In the genomic region with DNA sequence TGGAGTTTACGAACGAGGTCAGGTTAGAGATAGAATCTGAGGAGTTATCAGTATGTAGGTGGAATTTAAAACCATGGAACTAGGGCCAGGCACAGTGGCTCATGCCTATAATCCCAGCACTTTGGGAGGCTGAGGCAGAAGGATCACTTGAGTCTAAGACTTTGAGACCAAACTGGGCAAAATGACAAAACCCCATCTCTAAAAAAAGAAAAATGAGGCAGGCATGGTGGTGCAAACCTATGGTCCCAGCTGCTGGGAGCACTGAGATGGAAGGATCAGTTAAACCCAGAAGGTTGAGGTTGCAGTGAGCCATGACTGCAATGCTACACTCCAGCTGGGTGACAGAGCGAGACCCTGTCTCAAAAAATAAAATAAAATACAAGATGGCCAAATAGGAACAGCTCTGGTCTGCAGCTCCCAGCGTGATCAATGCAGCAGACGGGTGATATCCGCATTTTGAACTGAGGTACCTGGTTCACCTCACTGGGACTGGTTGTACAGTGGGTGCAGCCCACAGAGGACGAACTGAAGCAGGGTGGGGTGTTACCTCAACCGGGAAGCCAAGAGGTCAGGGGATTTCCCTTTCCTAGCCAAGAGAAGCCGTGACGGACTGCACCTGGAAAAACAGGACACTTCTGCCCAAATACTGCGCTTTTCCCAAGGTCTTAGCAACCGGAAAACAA, we compare ENCODE assay signal across 16 cellular contexts. TPM values are rescaled to one million over a fixed set of nuclear protein-coding genes. Genes with fewer than 3 reads are reported as not detected.
A peak's percentile ranks its signal among the peaks of the same experiment; 100 is the strongest.
DNase-seq lines count a peak whose midpoint lies in the region; ATAC-seq and TF ChIP-seq lines count a peak whose summit lies in the region.
"Had no signal": no experiment of that assay in that cellular context is flagged by ENCODE, and none has a peak within 500 bp of the region (broad histone marks: within the 10 kb centered on the region; RNA-seq: fewer than 3 reads in every experiment).

No MANE protein-coding gene starts in this region.

- H3K9me3 ChIP-seq in RWPE2 (ENCODE audit: severe bottlenecking) (no peaks in the 10 kb centered on the region), skeletal muscle satellite cell (replicated peaks; ENCODE audit: low read length) (no peaks in the 10 kb centered on the region)
- H3K9me3 ChIP-seq: Peyer's patch, upper lobe of right lung had no signal

- H3K36me3 ChIP-seq in RWPE2 (ENCODE audit: low read depth) (no peaks in the 10 kb centered on the region), skeletal muscle satellite cell (ENCODE audit: insufficient read depth, low read length) (peaks cover 8% of the 10 kb centered on the region)
- H3K36me3 ChIP-seq: Peyer's patch, upper lobe of right lung had no signal

- no peak for ATAC-seq in RWPE2 (ENCODE audit: low read depth)
- ATAC-seq in effector memory CD8-positive, alpha-beta T cell (replicated peaks), result no peak
- ATAC-seq in GM21367 (IDR thresholded peaks at IDR 0.05; ENCODE audit: unreplicated experiment), result no peak

- peak overlapping the region; percentile 61 for H3K4me3 Mint-ChIP-seq in activated naive CD4-positive, alpha-beta T cell treated with anti-CD3 and anti-CD28 coated beads for 36 hours
- H3K4me3 Mint-ChIP-seq in effector memory CD8-positive, alpha-beta T cell, result no peak overlapping the region
- H3K4me3 Mint-ChIP-seq in chondrocyte (ENCODE audit: unreplicated experiment), result no peak overlapping the region

- peak overlapping the region; percentile 50 for H3K27ac ChIP-seq in RWPE2 (ENCODE audit: poor library complexity, severe bottlenecking)
- H3K27ac ChIP-seq: upper lobe of right lung had no signal

- H3K27ac Mint-ChIP-seq in activated naive CD4-positive, alpha-beta T cell treated with anti-CD3 and anti-CD28 coated beads for 36 hours, result peak overlapping the region; percentile 77
- peak overlapping the region; percentile 17 to 44 for H3K27ac Mint-ChIP-seq in effector memory CD8-positive, alpha-beta T cell
- H3K27ac Mint-ChIP-seq in chondrocyte (ENCODE audit: unreplicated experiment), result no peak overlapping the region

- no peaks in the 10 kb centered on the region for H3K27me3 ChIP-seq in RWPE2 (ENCODE audit: insufficient read depth, poor library complexity, severe bottlenecking)
- H3K27me3 ChIP-seq in skeletal muscle satellite cell (ENCODE audit: control insufficient read depth, insufficient read depth, low read length), result no peaks in the 10 kb centered on the region
- H3K27me3 ChIP-seq: Peyer's patch, upper lobe of right lung had no signal

- TF ChIP-seq CTCF in RWPE2 (IDR thresholded peaks at IDR 0.05; ENCODE audit: poor library complexity, severe bottlenecking) (no peak), chondrocyte (IDR thresholded peaks at IDR 0.05) (no peak)

- peaks cover 11% of the 10 kb centered on the region for H3K4me1 ChIP-seq in RWPE2 (ENCODE audit: insufficient read depth, poor library complexity, severe bottlenecking)
- peaks cover 35% of the 10 kb centered on the region for H3K4me1 ChIP-seq in skeletal muscle satellite cell (ENCODE audit: control insufficient read depth, insufficient read depth, low read length)
- H3K4me1 ChIP-seq: Peyer's patch had no signal

- H3K36me3 Mint-ChIP-seq in activated naive CD4-positive, alpha-beta T cell treated with anti-CD3 and anti-CD28 coated beads for 36 hours (ENCODE audit: low read depth), result peaks cover 30% of the 10 kb centered on the region
- H3K36me3 Mint-ChIP-seq in effector memory CD8-positive, alpha-beta T cell (ENCODE audit: insufficient read depth), result no peaks in the 10 kb centered on the region
- H3K36me3 Mint-ChIP-seq in chondrocyte (ENCODE audit: low read depth), result peaks cover 19% of the 10 kb centered on the region

- H3K4me1 Mint-ChIP-seq in activated naive CD4-positive, alpha-beta T cell treated with anti-CD3 and anti-CD28 coated beads for 36 hours (ENCODE audit: low read depth), result peaks cover 11% of the 10 kb centered on the region
- H3K4me1 Mint-ChIP-seq in effector memory CD8-positive, alpha-beta T cell (ENCODE audit: low read depth in 2 of 2), result peaks cover 26 to 42% of the 10 kb centered on the region in 2 donors
- peaks cover 21% of the 10 kb centered on the region for H3K4me1 Mint-ChIP-seq in chondrocyte (ENCODE audit: low read depth)

- peaks cover 20% of the 10 kb centered on the region for H3K9me3 Mint-ChIP-seq in activated naive CD4-positive, alpha-beta T cell treated with anti-CD3 and anti-CD28 coated beads for 36 hours
- no peaks in the 10 kb centered on the region for H3K9me3 Mint-ChIP-seq in effector memory CD8-positive, alpha-beta T cell
- peaks cover 18% of the 10 kb centered on the region for H3K9me3 Mint-ChIP-seq in chondrocyte (ENCODE audit: low read depth)

- peak overlapping the region; percentile 63 for H3K4me2 ChIP-seq in skeletal muscle satellite cell (ENCODE audit: low read length)

- DNase-seq in activated naive CD4-positive, alpha-beta T cell treated with anti-CD3 and anti-CD28 coated beads for 36 hours, result no peak
- DNase-seq in activated naive CD4-positive, alpha-beta T cell treated with anti-CD3 and anti-CD28 coated beads, Interleukin-2, amount 50 U/mL, for 16 hours, result no peak
- DNase-seq in RWPE2 (ENCODE audit: low spot score) (no peak), chondrocyte (ENCODE audit: low spot score) (no peak), HPDE6-E6E7 (ENCODE audit: extremely low spot score) (no peak)
- no peak for DNase-seq in effector memory CD8-positive, alpha-beta T cell
- DNase-seq: activated CD8-positive, alpha-beta memory T cell treated with anti-CD3 and anti-CD28 coated beads, Interleukin-2, amount 50 U/mL, for 48 hours; aorta; NCI-H774; Peyer's patch; stimulated activated CD4-positive, alpha-beta T cell treated with anti-CD3 and anti-CD28 coated beads, Interleukin-4, amount 100 ng/mL, for 4 hours; SW 1271; upper lobe of right lung had no signal

- peak overlapping the region; percentile 67 for H3K9ac ChIP-seq in skeletal muscle satellite cell (ENCODE audit: low read depth, low read length)

- intact Hi-C loops in activated naive CD4-positive, alpha-beta T cell treated with anti-CD3 and anti-CD28 coated beads for 36 hours (cut with micrococcal nuclease), result no loop called here

- H3K4me3 ChIP-seq in RWPE2 (ENCODE audit: severe bottlenecking) (no peak overlapping the region), skeletal muscle satellite cell (ENCODE audit: low read length) (no peak overlapping the region)
- H3K4me3 ChIP-seq: coronary artery, Peyer's patch, upper lobe of right lung had no signal

- H3K27me3 Mint-ChIP-seq in activated naive CD4-positive, alpha-beta T cell treated with anti-CD3 and anti-CD28 coated beads for 36 hours (ENCODE audit: low read depth), result no peaks in the 10 kb centered on the region
- H3K27me3 Mint-ChIP-seq in effector memory CD8-positive, alpha-beta T cell, result no peaks in the 10 kb centered on the region
- H3K27me3 Mint-ChIP-seq in chondrocyte (ENCODE audit: low read depth), result no peaks in the 10 kb centered on the region

- CTCF ChIA-PET in activated naive CD4-positive, alpha-beta T cell treated with anti-CD3 and anti-CD28 coated beads for 36 hours (lab: Charles Lee), result interaction anchor here (0.9 to 2.4 kb wide), 4 partner anchors 17 to 107 kb away, joined by 3 to 8 read pairs (median 3); no protein-coding TSS in a partner anchor

RNA-seq across cellular contexts. Expression of gene ZMAT3, which starts 33.3 kb away (rescaled TPM):
- total RNA-seq in activated naive CD4-positive, alpha-beta T cell treated with anti-CD3 and anti-CD28 coated beads for 36 hours, result 10 to 100 TPM; 26.9 to 28.3 TPM
- total RNA-seq in skeletal muscle satellite cell (2012; rRNA removed), result 13.8 and 20.5 TPM in 2 replicates
- 80.6 to 108 TPM (median 80.7 TPM) in 3 replicates for total RNA-seq in chondrocyte
